8 cellular contexts compared by ENCODE assay signal in the genomic region with DNA sequence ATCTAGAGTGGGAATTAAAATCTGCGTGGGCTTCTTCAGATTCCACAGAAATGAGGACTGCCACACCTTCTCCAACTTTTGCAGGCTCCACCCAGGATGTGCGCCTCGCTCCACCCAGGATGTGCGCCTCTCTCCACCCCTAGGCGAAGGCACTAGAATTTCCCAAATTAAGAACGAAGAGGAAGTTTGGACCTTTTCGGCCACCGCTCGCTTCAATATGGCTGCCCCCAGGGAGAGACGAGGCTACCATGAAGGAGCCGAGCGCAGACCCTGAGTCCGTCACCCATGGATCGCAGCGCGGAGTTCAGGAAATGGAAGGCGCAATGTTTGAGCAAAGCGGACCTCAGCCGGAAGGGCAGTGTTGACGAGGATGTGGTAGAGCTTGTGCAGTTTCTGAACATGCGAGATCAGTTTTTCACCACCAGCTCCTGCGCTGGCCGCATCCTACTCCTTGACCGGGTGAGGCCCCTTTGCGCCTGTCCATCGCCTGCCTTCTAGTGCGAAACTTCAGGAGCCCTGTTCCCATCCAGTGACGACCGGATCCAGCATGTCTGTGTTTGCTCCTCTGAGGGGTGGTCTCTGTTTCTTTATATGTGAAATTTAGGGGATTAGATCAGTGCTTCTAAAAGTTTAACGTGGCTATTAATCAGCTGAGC. TPM values are rescaled to one million over a fixed set of nuclear protein-coding genes. Genes with fewer than 3 reads are reported as not detected.
DNase-seq lines count a peak whose midpoint lies in the region; ATAC-seq and TF ChIP-seq lines count a peak whose summit lies in the region.

A gene with protein sequence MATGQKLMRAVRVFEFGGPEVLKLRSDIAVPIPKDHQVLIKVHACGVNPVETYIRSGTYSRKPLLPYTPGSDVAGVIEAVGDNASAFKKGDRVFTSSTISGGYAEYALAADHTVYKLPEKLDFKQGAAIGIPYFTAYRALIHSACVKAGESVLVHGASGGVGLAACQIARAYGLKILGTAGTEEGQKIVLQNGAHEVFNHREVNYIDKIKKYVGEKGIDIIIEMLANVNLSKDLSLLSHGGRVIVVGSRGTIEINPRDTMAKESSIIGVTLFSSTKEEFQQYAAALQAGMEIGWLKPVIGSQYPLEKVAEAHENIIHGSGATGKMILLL (minus strand): TSS at position 91 of the 656 bp plus-strand sequence. CDS start 8,229 bp downstream, outside the sequence.
A gene with protein sequence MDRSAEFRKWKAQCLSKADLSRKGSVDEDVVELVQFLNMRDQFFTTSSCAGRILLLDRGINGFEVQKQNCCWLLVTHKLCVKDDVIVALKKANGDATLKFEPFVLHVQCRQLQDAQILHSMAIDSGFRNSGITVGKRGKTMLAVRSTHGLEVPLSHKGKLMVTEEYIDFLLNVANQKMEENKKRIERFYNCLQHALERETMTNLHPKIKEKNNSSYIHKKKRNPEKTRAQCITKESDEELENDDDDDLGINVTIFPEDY (plus strand): TSS at position 193 of the 656 bp plus-strand sequence. CDS start 93 bp downstream, at position 286.

- H3K9me3 ChIP-seq in colonic mucosa, result no peaks in the 10 kb centered on the region

- intact Hi-C loops in colonic mucosa (cut with DNase I), result no loop called here

- H3K4me1 ChIP-seq in colonic mucosa, result no peaks in the 10 kb centered on the region

- H3K9ac ChIP-seq in colonic mucosa (ENCODE audit: low read depth in 2 of 2, low read length in 2 of 2), result peak within 1 kb of the TSS; percentile 82 to 85

- H3K27me3 ChIP-seq in colonic mucosa, result no peaks in the 10 kb centered on the region

- peak; percentile 94 for DNase-seq in Ammon's horn (ENCODE audit: low spot score)
- peak; percentile 35 for DNase-seq in GM19238 (ENCODE audit: insufficient read length, low spot score)
- peak; percentile 39 for DNase-seq in NCI-H524 treated with DMSO at 0.1 percent for 48 hours (lab: John Stamatoyannopoulos, UW)
- DNase-seq in activated CD4-positive, alpha-beta T cell treated with anti-CD3 and anti-CD28 coated beads for 4 hours, result peak; percentile 75 to 81
- DNase-seq in colonic mucosa, result peak; percentile 96
- peak; percentile 98 for DNase-seq in left kidney (ENCODE audit: low read depth, low spot score)
- peak; percentile 80 to 86 for DNase-seq in stimulated activated CD4-positive, alpha-beta T cell treated with anti-CD3 and anti-CD28 coated beads, Interleukin-2, amount 100 ng/mL, for 24 hours

- H3K36me3 ChIP-seq in colonic mucosa, result no peaks in the 10 kb centered on the region

- peak within 1 kb of the TSS; percentile 61 for H3K4me3 ChIP-seq in colonic mucosa

- peak within 1 kb of the TSS; percentile 77 for H3K27ac ChIP-seq in colonic mucosa

- TF ChIP-seq CTCF in colonic mucosa (IDR thresholded peaks at IDR 0.05), result no peak

- peak; percentile 71 for ATAC-seq in HG03442 (IDR thresholded peaks at IDR 0.05; ENCODE audit: unreplicated experiment)

RNA-seq across cellular contexts. Expression of the first gene that starts in this region (rescaled TPM):
- 10 to 100 TPM; 15.7 to 25.8 TPM for total RNA-seq in colonic mucosa

RNA-seq across cellular contexts. Expression of the second gene that starts in this region (rescaled TPM):
- total RNA-seq in colonic mucosa, result 10 to 100 TPM in 1 of 2 donors, 1 to 10 TPM in 1; 8.5 to 16.7 TPM

Comparison
In these comparisons a context has a peak if more than half of its experiments do, and no peak if none do; other contexts are left out.
1. Peak in every context shown above with its lines: DNase-seq, ATAC-seq, H3K4me3 ChIP-seq and H3K27ac ChIP-seq.
2. DNase-seq: peak in every context shown above with its lines; median percentile 98 in left kidney; 96 in colonic mucosa; 94 in Ammon's horn; 83 in stimulated activated CD4-positive, alpha-beta T cell treated with anti-CD3 and anti-CD28 coated beads, Interleukin-2, amount 100 ng/mL, for 24 hours; 78 in activated CD4-positive, alpha-beta T cell treated with anti-CD3 and anti-CD28 coated beads for 4 hours; 39 in NCI-H524 treated with DMSO at 0.1 percent for 48 hours; 35 in GM19238.